In the genomic region with DNA sequence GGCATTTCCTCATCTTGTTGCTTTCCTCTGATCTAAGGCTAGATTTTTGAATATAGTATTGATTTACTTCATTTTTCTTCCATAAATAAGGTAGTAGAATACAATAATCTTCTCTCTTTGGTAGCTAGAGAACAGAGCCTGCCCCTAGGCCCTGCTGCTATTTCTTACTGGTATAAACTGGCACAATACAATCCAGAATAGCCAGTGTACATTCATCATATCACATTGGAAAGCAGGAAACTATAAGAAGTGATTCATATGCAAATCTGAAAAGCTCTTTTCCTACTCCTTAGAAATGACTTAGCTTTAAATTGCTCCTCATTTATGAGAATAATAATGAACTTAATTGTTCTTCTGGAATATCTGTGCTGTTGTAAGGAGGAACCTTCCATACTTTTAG, we compare ENCODE assay signal across 23 cellular contexts.
"Had no signal": no experiment of that assay in that cellular context is flagged by ENCODE, and none has a peak within 500 bp of the region (broad histone marks: within the 10 kb centered on the region; RNA-seq: fewer than 3 reads in every experiment).

No MANE protein-coding gene starts in this region.

- H3K27me3 Mint-ChIP-seq: activated B cell treated with CpG ODN at 0.5 μM for 24 hours; activated CD4-positive, alpha-beta T cell treated with anti-CD3 and anti-CD28 coated beads, Interleukin-2, amount 10 ng/mL, durations not matched to agents 24 days and 14 days; activated CD8-positive, alpha-beta memory T cell treated with anti-CD3 and anti-CD28 coated beads, Interleukin-2, amount 10 ng/mL, durations not matched to agents 7 days and 5 days; activated naive CD4-positive, alpha-beta T cell treated with anti-CD3 and anti-CD28 coated beads, Interleukin-2, amount 50 U/mL, for 24 hours; activated T-cell treated with anti-CD3 and anti-CD28 coated beads, Interleukin-2, amount 50 U/mL, for 24 hours; central memory CD8-positive, alpha-beta T cell had no signal

- ATAC-seq: activated CD8-positive, alpha-beta memory T cell treated with anti-CD3 and anti-CD28 coated beads, Interleukin-2, amount 10 ng/mL, durations not matched to agents 7 days and 5 days had no signal

- H3K4me2 ChIP-seq: KMS-11 had no signal

- H3K4me3 ChIP-seq: breast epithelium had no signal

- H3K9ac ChIP-seq: KMS-11 had no signal

- H3K4me1 ChIP-seq: breast epithelium had no signal

- DNase-seq: activated B cell treated with CpG ODN at 0.5 μM for 24 hours; activated CD4-positive, alpha-beta T cell treated with anti-CD3 and anti-CD28 coated beads for 1 hour; activated CD4-positive, alpha-beta T cell treated with anti-CD3 and anti-CD28 coated beads, Interleukin-2, amount 10 ng/mL, durations not matched to agents 24 days and 14 days; activated CD4-positive, alpha-beta T cell treated with anti-CD3 and anti-CD28 coated beads, Interleukin-2, amount 50 U/mL, for 48 hours; activated CD8-positive, alpha-beta memory T cell treated with anti-CD3 and anti-CD28 coated beads, Interleukin-2, amount 10 ng/mL, durations not matched to agents 7 days and 5 days; activated effector memory CD4-positive, alpha-beta T cell treated with Interleukin-2 at 50 U/mL for 16 hours; activated naive CD4-positive, alpha-beta T cell; activated T-cell treated with anti-CD3 and anti-CD28 coated beads, Interleukin-2, amount 50 U/mL, for 24 hours; aorta; NCI-H1092; NCI-H1417; NCI-H1694 treated with DMSO at 0.1 percent for 48 hours; NCI-H2029 treated with DMSO at 0.1 percent for 48 hours; NCI-H446; NCI-H524; SHP77 treated with DMSO at 0.1 percent for 48 hours; T-helper 2 cell; T1000 had no signal

- H3K27me3 ChIP-seq: breast epithelium had no signal

- H3K4me3 Mint-ChIP-seq: activated B cell treated with CpG ODN at 0.5 μM for 24 hours; activated CD4-positive, alpha-beta T cell treated with anti-CD3 and anti-CD28 coated beads, Interleukin-2, amount 10 ng/mL, durations not matched to agents 24 days and 14 days; activated CD8-positive, alpha-beta memory T cell treated with anti-CD3 and anti-CD28 coated beads, Interleukin-2, amount 10 ng/mL, durations not matched to agents 7 days and 5 days; activated naive CD4-positive, alpha-beta T cell treated with anti-CD3 and anti-CD28 coated beads, Interleukin-2, amount 50 U/mL, for 24 hours; activated T-cell treated with anti-CD3 and anti-CD28 coated beads, Interleukin-2, amount 50 U/mL, for 24 hours; activated T-helper 1 cell treated with anti-CD3 and anti-CD28 coated beads, Interleukin-12 subunit alpha, Interleukin-12 subunit beta, Interleukin-2, Interleukin-4 antibody, amounts not matched to agents 30 ng/mL and 10 ng/mL and 1 ng/mL, durations not matched to agents 14 hours and 24 hours and 36 hours; central memory CD8-positive, alpha-beta T cell had no signal

- H3K36me3 Mint-ChIP-seq: activated CD8-positive, alpha-beta memory T cell treated with anti-CD3 and anti-CD28 coated beads, Interleukin-2, amount 10 ng/mL, durations not matched to agents 7 days and 5 days; activated naive CD4-positive, alpha-beta T cell treated with anti-CD3 and anti-CD28 coated beads, Interleukin-2, amount 50 U/mL, for 24 hours had no signal

- H3K9me3 ChIP-seq: breast epithelium had no signal

- H3K4me1 Mint-ChIP-seq: activated B cell treated with CpG ODN at 0.5 μM for 24 hours; activated CD4-positive, alpha-beta T cell treated with anti-CD3 and anti-CD28 coated beads, Interleukin-2, amount 10 ng/mL, durations not matched to agents 24 days and 14 days; activated CD8-positive, alpha-beta memory T cell treated with anti-CD3 and anti-CD28 coated beads, Interleukin-2, amount 10 ng/mL, durations not matched to agents 7 days and 5 days; activated naive CD4-positive, alpha-beta T cell treated with anti-CD3 and anti-CD28 coated beads, Interleukin-2, amount 50 U/mL, for 24 hours; central memory CD8-positive, alpha-beta T cell had no signal

- H3K27ac Mint-ChIP-seq: activated B cell treated with CpG ODN at 0.5 μM for 24 hours; activated CD4-positive, alpha-beta T cell treated with anti-CD3 and anti-CD28 coated beads, Interleukin-2, amount 10 ng/mL, durations not matched to agents 24 days and 14 days; activated CD8-positive, alpha-beta memory T cell treated with anti-CD3 and anti-CD28 coated beads, Interleukin-2, amount 10 ng/mL, durations not matched to agents 7 days and 5 days; activated naive CD4-positive, alpha-beta T cell treated with anti-CD3 and anti-CD28 coated beads, Interleukin-2, amount 50 U/mL, for 24 hours; activated T-cell treated with anti-CD3 and anti-CD28 coated beads, Interleukin-2, amount 50 U/mL, for 24 hours; activated T-helper 1 cell treated with anti-CD3 and anti-CD28 coated beads, Interleukin-12 subunit alpha, Interleukin-12 subunit beta, Interleukin-2, Interleukin-4 antibody, amounts not matched to agents 30 ng/mL and 10 ng/mL and 1 ng/mL, durations not matched to agents 14 hours and 24 hours and 36 hours had no signal

- H3K36me3 ChIP-seq: breast epithelium had no signal

- H3K27ac ChIP-seq: breast epithelium, KMS-11 had no signal

- H3K9me3 Mint-ChIP-seq: activated B cell treated with CpG ODN at 0.5 μM for 24 hours; activated CD4-positive, alpha-beta T cell treated with anti-CD3 and anti-CD28 coated beads, Interleukin-2, amount 10 ng/mL, durations not matched to agents 24 days and 14 days; activated naive CD4-positive, alpha-beta T cell treated with anti-CD3 and anti-CD28 coated beads, Interleukin-2, amount 50 U/mL, for 24 hours; activated T-helper 1 cell treated with anti-CD3 and anti-CD28 coated beads, Interleukin-12 subunit alpha, Interleukin-12 subunit beta, Interleukin-2, Interleukin-4 antibody, amounts not matched to agents 30 ng/mL and 10 ng/mL and 1 ng/mL, durations not matched to agents 14 hours and 24 hours and 36 hours had no signal
